8 cellular contexts compared by ENCODE assay signal in genomic region chr4:165464813-165465381, GRCh38.
A peak's percentile ranks its signal among the peaks of the same experiment; 100 is the strongest.
DNase-seq lines count a peak whose midpoint lies in the region; ATAC-seq and TF ChIP-seq lines count a peak whose summit lies in the region.

No MANE protein-coding gene starts in this region.

- TF ChIP-seq CTCF in SU-DHL-6 (IDR thresholded peaks at IDR 0.05; ENCODE audit: insufficient read depth, low read length, poor library complexity, severe bottlenecking) (peak; percentile 76), fibroblast of lung (conservative IDR thresholded peaks at IDR 0.05 in 1 of 2, IDR thresholded peaks at IDR 0.05 in 1 of 2; ENCODE audit: low read depth in 1 of 2, low read length in 2 of 2) (peak; percentile 68 to 73), neutrophil (IDR thresholded peaks at IDR 0.05) (peak; percentile 73)

- H3K36me3 ChIP-seq in SU-DHL-6 (ENCODE audit: low read length), result no peaks in the 10 kb centered on the region
- no peaks in the 10 kb centered on the region for H3K36me3 ChIP-seq in fibroblast of lung (ENCODE audit: control insufficient read depth, insufficient read depth, low read length)
- no peaks in the 10 kb centered on the region for H3K36me3 ChIP-seq in neutrophil

- peak; percentile 56 for ATAC-seq in activated naive CD8-positive, alpha-beta T cell treated with anti-CD3 and anti-CD28 coated beads, Interleukin-2, amount 10 ng/mL, durations not matched to agents 7 days and 5 days (ENCODE audit: low read depth)
- ATAC-seq in GM21825 (IDR thresholded peaks at IDR 0.05; ENCODE audit: unreplicated experiment) (peak; percentile 55), HG03565 (IDR thresholded peaks at IDR 0.05; ENCODE audit: unreplicated experiment) (no peak)

- H3K4me2 ChIP-seq in SU-DHL-6 (ENCODE audit: low read depth, low read length, poor library complexity, severe bottlenecking) (no peak overlapping the region), fibroblast of lung (ENCODE audit: extremely low read depth, insufficient read depth, low read length) (no peak overlapping the region)

- H3K36me3 Mint-ChIP-seq in activated naive CD8-positive, alpha-beta T cell treated with anti-CD3 and anti-CD28 coated beads, Interleukin-2, amount 10 ng/mL, durations not matched to agents 7 days and 5 days, result no peaks in the 10 kb centered on the region
- H3K36me3 Mint-ChIP-seq in activated naive CD8-positive, alpha-beta T cell treated with anti-CD3 and anti-CD28 coated beads for 36 hours, result no peaks in the 10 kb centered on the region

- no peaks in the 10 kb centered on the region for H3K9me3 ChIP-seq in SU-DHL-6 (ENCODE audit: insufficient read depth, low read length)
- no peaks in the 10 kb centered on the region for H3K9me3 ChIP-seq in fibroblast of lung (ENCODE audit: control insufficient read depth, insufficient read depth, low read depth, low read length)
- H3K9me3 ChIP-seq in neutrophil, result no peaks in the 10 kb centered on the region

- H3K27me3 ChIP-seq in SU-DHL-6 (ENCODE audit: low read length), result no peaks in the 10 kb centered on the region
- no peaks in the 10 kb centered on the region for H3K27me3 ChIP-seq in fibroblast of lung (ENCODE audit: control insufficient read depth, insufficient read depth, low read length)
- H3K27me3 ChIP-seq in neutrophil, result no peaks in the 10 kb centered on the region

- H3K9ac ChIP-seq in SU-DHL-6 (ENCODE audit: low read length) (no peak overlapping the region), fibroblast of lung (ENCODE audit: insufficient read depth, low read length) (no peak overlapping the region)

- no peaks in the 10 kb centered on the region for H3K9me2 ChIP-seq in SU-DHL-6 (replicated peaks; ENCODE audit: insufficient read depth, low read length)

- H3K27ac Mint-ChIP-seq in activated naive CD8-positive, alpha-beta T cell treated with anti-CD3 and anti-CD28 coated beads, Interleukin-2, amount 10 ng/mL, durations not matched to agents 7 days and 5 days, result no peak overlapping the region
- no peak overlapping the region for H3K27ac Mint-ChIP-seq in activated naive CD8-positive, alpha-beta T cell treated with anti-CD3 and anti-CD28 coated beads for 36 hours

- no peak overlapping the region for H3K4me3 ChIP-seq in SU-DHL-6 (ENCODE audit: insufficient read depth, low read length, poor library complexity, severe bottlenecking)
- H3K4me3 ChIP-seq in fibroblast of lung (replicated peaks in 1 of 4; ENCODE audit: control extremely low read depth in 1 of 4, insufficient read depth in 1 of 4, low read depth in 3 of 4, low read length in 4 of 4), result no peak overlapping the region
- H3K4me3 ChIP-seq in neutrophil (ENCODE audit: low read depth in 1 of 2, low read length in 1 of 2), result no peak overlapping the region

- no peak overlapping the region for H3K27ac ChIP-seq in SU-DHL-6 (ENCODE audit: low read depth, low read length)
- no peak overlapping the region for H3K27ac ChIP-seq in fibroblast of lung (ENCODE audit: insufficient read depth, low read length)
- H3K27ac ChIP-seq in neutrophil, result no peak overlapping the region

- no peak for DNase-seq in activated naive CD8-positive, alpha-beta T cell treated with anti-CD3 and anti-CD28 coated beads, Interleukin-2, amount 10 ng/mL, durations not matched to agents 7 days and 5 days
- DNase-seq in activated naive CD8-positive, alpha-beta T cell treated with anti-CD3 and anti-CD28 coated beads for 36 hours, result no peak
- peak; percentile 66 for DNase-seq in LoVo (ENCODE audit: low spot score)
- DNase-seq in fibroblast of lung (ENCODE audit: low read depth in 2 of 2), result peak; percentile 36 to 73

- POLR2A ChIA-PET in activated naive CD8-positive, alpha-beta T cell treated with anti-CD3 and anti-CD28 coated beads, Interleukin-2, amount 10 ng/mL, durations not matched to agents 7 days and 5 days (lab: Charles Lee), result interaction anchor here (0.6 kb wide), 1 partner anchor 126 kb away, joined by 3 read pairs; no protein-coding TSS in a partner anchor

- H3K27me3 Mint-ChIP-seq in activated naive CD8-positive, alpha-beta T cell treated with anti-CD3 and anti-CD28 coated beads, Interleukin-2, amount 10 ng/mL, durations not matched to agents 7 days and 5 days, result peaks cover 9% of the 10 kb centered on the region
- H3K27me3 Mint-ChIP-seq in activated naive CD8-positive, alpha-beta T cell treated with anti-CD3 and anti-CD28 coated beads for 36 hours, result no peaks in the 10 kb centered on the region

- H4K20me1 ChIP-seq in SU-DHL-6 (ENCODE audit: low read depth, low read length) (no peaks in the 10 kb centered on the region), fibroblast of lung (ENCODE audit: control insufficient read depth, extremely low read depth, insufficient read depth, low read length) (no peaks in the 10 kb centered on the region)

- no peaks in the 10 kb centered on the region for H3K9me3 Mint-ChIP-seq in activated naive CD8-positive, alpha-beta T cell treated with anti-CD3 and anti-CD28 coated beads, Interleukin-2, amount 10 ng/mL, durations not matched to agents 7 days and 5 days
- H3K9me3 Mint-ChIP-seq in activated naive CD8-positive, alpha-beta T cell treated with anti-CD3 and anti-CD28 coated beads for 36 hours, result no peaks in the 10 kb centered on the region

- H3K4me1 ChIP-seq in fibroblast of lung (ENCODE audit: control insufficient read depth, extremely low read depth, insufficient read depth, low read length) (no peaks in the 10 kb centered on the region), neutrophil (ENCODE audit: control insufficient read depth in 1 of 2, insufficient read depth in 1 of 2, low read depth in 1 of 2, low read length in 1 of 2) (no peaks in the 10 kb centered on the region)

- no peaks in the 10 kb centered on the region for H3K79me2 ChIP-seq in SU-DHL-6 (ENCODE audit: insufficient read depth, low read length)
- no peaks in the 10 kb centered on the region for H3K79me2 ChIP-seq in fibroblast of lung (ENCODE audit: control insufficient read depth, insufficient read depth, low read length)

- no peak overlapping the region for H3K4me3 Mint-ChIP-seq in activated naive CD8-positive, alpha-beta T cell treated with anti-CD3 and anti-CD28 coated beads, Interleukin-2, amount 10 ng/mL, durations not matched to agents 7 days and 5 days
- H3K4me3 Mint-ChIP-seq in activated naive CD8-positive, alpha-beta T cell treated with anti-CD3 and anti-CD28 coated beads for 36 hours, result no peak overlapping the region

- no peaks in the 10 kb centered on the region for H3F3A ChIP-seq in SU-DHL-6 (ENCODE audit: insufficient read depth)

- no peak overlapping the region for H2AFZ ChIP-seq in SU-DHL-6 (ENCODE audit: low read depth, low read length, severe bottlenecking)
- no peak overlapping the region for H2AFZ ChIP-seq in fibroblast of lung (ENCODE audit: low read length)

- no peaks in the 10 kb centered on the region for H3K4me1 Mint-ChIP-seq in activated naive CD8-positive, alpha-beta T cell treated with anti-CD3 and anti-CD28 coated beads, Interleukin-2, amount 10 ng/mL, durations not matched to agents 7 days and 5 days
- H3K4me1 Mint-ChIP-seq in activated naive CD8-positive, alpha-beta T cell treated with anti-CD3 and anti-CD28 coated beads for 36 hours, result no peaks in the 10 kb centered on the region

Comparison
In these comparisons a context has a peak if more than half of its experiments do, and no peak if none do; other contexts are left out.
1. DNase-seq: peak in LoVo (single experiment) and fibroblast of lung (2 of 2); none in activated naive CD8-positive, alpha-beta T cell treated with anti-CD3 and anti-CD28 coated beads, Interleukin-2, amount 10 ng/mL, durations not matched to agents 7 days and 5 days (single experiment) and activated naive CD8-positive, alpha-beta T cell treated with anti-CD3 and anti-CD28 coated beads for 36 hours (single experiment).
2. Peak in every context shown above with its lines, with median percentiles within 50 percentile points of each other: CTCF ChIP-seq.